In genomic region chrX:150655713-150656266, GRCh38 we compare ENCODE assay signal across 28 cellular contexts.
"Had no signal": no experiment of that assay in that cellular context is flagged by ENCODE, and none has a peak within 500 bp of the region (broad histone marks: within the 10 kb centered on the region; RNA-seq: fewer than 3 reads in every experiment).

No MANE protein-coding gene starts in this region.

- H3K27me3 Mint-ChIP-seq: effector memory CD8-positive, alpha-beta T cell; naive thymus-derived CD8-positive, alpha-beta T cell; stimulated activated memory B cell treated with anti-CD40 and anti-IgM and Interleukin-4, amounts not matched to agents 10 μg/mL and 1 μg/mL and 100 μg/mL, for 72 hours; type B pancreatic cell had no signal

- FAIRE-seq: endometrium, frontal cortex, kidney had no signal

- H3K4me1 ChIP-seq: esophagus squamous epithelium, left lung, psoas muscle, spleen, testis, tibial artery had no signal

- H3K27me3 ChIP-seq: esophagus squamous epithelium, left lung, spleen, testis, tibial artery had no signal

- H3K4me1 Mint-ChIP-seq: nephron progenitor cell; stimulated activated memory B cell treated with anti-CD40 and anti-IgM and Interleukin-4, amounts not matched to agents 10 μg/mL and 1 μg/mL and 100 μg/mL, for 72 hours had no signal

- H3K27ac Mint-ChIP-seq: effector memory CD8-positive, alpha-beta T cell; naive thymus-derived CD8-positive, alpha-beta T cell; nephron progenitor cell; stimulated activated memory B cell treated with anti-CD40 and anti-IgM and Interleukin-4, amounts not matched to agents 10 μg/mL and 1 μg/mL and 100 μg/mL, for 72 hours; type B pancreatic cell had no signal

- H3K4me3 Mint-ChIP-seq: effector memory CD8-positive, alpha-beta T cell; naive thymus-derived CD8-positive, alpha-beta T cell; nephron progenitor cell; stimulated activated memory B cell treated with anti-CD40 and anti-IgM and Interleukin-4, amounts not matched to agents 10 μg/mL and 1 μg/mL and 100 μg/mL, for 72 hours; type B pancreatic cell had no signal

- ATAC-seq: effector memory CD8-positive, alpha-beta T cell; left lung; naive thymus-derived CD8-positive, alpha-beta T cell; psoas muscle; right cardiac atrium; stimulated activated memory B cell treated with anti-CD40 and anti-IgM and Interleukin-4, amounts not matched to agents 10 μg/mL and 1 μg/mL and 100 μg/mL, for 72 hours; stimulated activated naive CD8-positive, alpha-beta T cell treated with anti-CD3 and anti-CD28 coated beads, Interleukin-15, Interleukin-2, amounts not matched to agents 100 U/mL and 50 U/mL, for 24 hours had no signal

- H3K27ac ChIP-seq: coronary artery, esophagus squamous epithelium, left lung, psoas muscle, skin epidermis, spleen, testis, tibial artery had no signal

- H3K9me3 Mint-ChIP-seq: effector memory CD8-positive, alpha-beta T cell; naive thymus-derived CD8-positive, alpha-beta T cell; stimulated activated memory B cell treated with anti-CD40 and anti-IgM and Interleukin-4, amounts not matched to agents 10 μg/mL and 1 μg/mL and 100 μg/mL, for 72 hours; type B pancreatic cell had no signal

- H3K4me3 ChIP-seq: coronary artery, esophagus squamous epithelium, left lung, psoas muscle, skin epidermis, spleen, testis, tibial artery had no signal

- DNase-seq: dermis blood vessel endothelial cell; effector memory CD8-positive, alpha-beta T cell; erythroblast; esophagus squamous epithelium; head of caudate nucleus; kidney; left lung; mammary epithelial cell; mesendoderm; midbrain; naive thymus-derived CD8-positive, alpha-beta T cell; nephron progenitor cell; nucleus accumbens; posterior cingulate gyrus; psoas muscle; right cardiac atrium; spleen; stimulated activated CD4-positive, alpha-beta T cell treated with anti-CD3 and anti-CD28 coated beads, Interleukin-4, amount 100 ng/mL, for 4 hours; stimulated activated naive CD8-positive, alpha-beta T cell treated with anti-CD3 and anti-CD28 coated beads, Interleukin-15, Interleukin-2, amounts not matched to agents 100 U/mL and 50 U/mL, for 24 hours; substantia nigra; testis; tibial artery had no signal

- H3K9me3 ChIP-seq: esophagus squamous epithelium, left lung, psoas muscle, spleen, testis, tibial artery had no signal
